1 cellular context compared by ENCODE assay signal in the genomic region with DNA sequence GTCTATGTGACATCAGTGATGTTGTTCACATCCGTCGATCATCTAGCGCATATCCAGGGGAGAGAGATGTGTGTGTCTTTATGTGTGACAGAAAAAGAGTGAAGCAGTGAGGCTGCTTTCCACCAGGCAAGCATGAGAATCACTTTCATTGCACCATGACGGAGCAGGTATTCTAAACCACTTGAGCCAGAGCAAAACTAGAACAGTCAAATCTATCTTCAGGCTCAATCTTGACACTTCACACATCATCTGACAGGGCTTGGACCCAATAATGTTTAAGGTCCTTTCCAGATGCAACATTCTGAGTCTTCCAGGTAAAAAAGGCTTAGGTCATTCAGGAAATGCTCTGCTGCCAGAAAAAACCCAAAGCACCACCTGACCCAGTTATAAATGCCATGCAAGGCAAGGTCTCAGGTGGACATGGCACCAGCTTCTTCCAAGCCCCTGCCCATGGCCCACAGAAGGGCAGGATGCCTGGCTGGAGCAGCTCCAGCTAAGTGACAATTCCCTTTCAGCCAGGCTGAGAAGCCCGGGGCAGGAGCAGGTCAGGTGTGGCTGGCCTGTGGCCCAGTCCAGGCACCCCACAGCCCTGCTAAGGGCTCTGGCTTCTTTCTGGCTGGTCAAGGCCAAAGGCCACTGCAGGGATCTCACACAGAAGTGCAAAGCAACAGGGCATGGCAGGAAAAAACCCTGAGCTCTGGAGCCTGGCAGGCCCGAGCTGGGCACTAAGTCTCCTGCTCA.
A peak's percentile ranks its signal among the peaks of the same experiment; 100 is the strongest.
TF ChIP-seq lines count a peak whose summit lies in the region.

No MANE protein-coding gene starts in this region.

TF ChIP-seq in HepG2, 621 proteins besides CTCF, POLR2A, EP300 and RAD21:
- TF ChIP-seq, protein P1, sequence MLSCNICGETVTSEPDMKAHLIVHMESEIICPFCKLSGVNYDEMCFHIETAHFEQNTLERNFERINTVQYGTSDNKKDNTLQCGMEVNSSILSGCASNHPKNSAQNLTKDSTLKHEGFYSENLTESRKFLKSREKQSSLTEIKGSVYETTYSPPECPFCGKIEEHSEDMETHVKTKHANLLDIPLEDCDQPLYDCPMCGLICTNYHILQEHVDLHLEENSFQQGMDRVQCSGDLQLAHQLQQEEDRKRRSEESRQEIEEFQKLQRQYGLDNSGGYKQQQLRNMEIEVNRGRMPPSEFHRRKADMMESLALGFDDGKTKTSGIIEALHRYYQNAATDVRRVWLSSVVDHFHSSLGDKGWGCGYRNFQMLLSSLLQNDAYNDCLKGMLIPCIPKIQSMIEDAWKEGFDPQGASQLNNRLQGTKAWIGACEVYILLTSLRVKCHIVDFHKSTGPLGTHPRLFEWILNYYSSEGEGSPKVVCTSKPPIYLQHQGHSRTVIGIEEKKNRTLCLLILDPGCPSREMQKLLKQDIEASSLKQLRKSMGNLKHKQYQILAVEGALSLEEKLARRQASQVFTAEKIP (CRISPR knock-in tag; IDR thresholded peaks at IDR 0.05; ENCODE audit: borderline replicate concordance): no peak
- TF ChIP-seq HIVEP1 (CRISPR knock-in tag; IDR thresholded peaks at IDR 0.05) (no peak), STAT5B (CRISPR knock-in tag; IDR thresholded peaks at IDR 0.05) (no peak), ZNF780A (CRISPR knock-in tag; IDR thresholded peaks at IDR 0.05) (no peak), MYNN (CRISPR knock-in tag; IDR thresholded peaks at IDR 0.05; ENCODE audit: low read depth) (no peak), KAT8 (CRISPR knock-in tag; IDR thresholded peaks at IDR 0.05) (no peak), NONO (IDR thresholded peaks at IDR 0.05) (no peak), NONO (CRISPR knock-in tag; conservative IDR thresholded peaks at IDR 0.05) (no peak), ZNF850 (CRISPR knock-in tag; conservative IDR thresholded peaks at IDR 0.05) (no peak), ZNF367 (CRISPR knock-in tag; IDR thresholded peaks at IDR 0.05; ENCODE audit: borderline replicate concordance) (no peak), KLF16 (CRISPR knock-in tag; IDR thresholded peaks at IDR 0.05) (no peak), DNMT1 (CRISPR knock-in tag; IDR thresholded peaks at IDR 0.05) (no peak), NFE2L2 (IDR thresholded peaks at IDR 0.05; ENCODE audit: low read length) (no peak), SNAI1 (CRISPR knock-in tag; IDR thresholded peaks at IDR 0.05; ENCODE audit: borderline replicate concordance) (no peak), HNRNPL (IDR thresholded peaks at IDR 0.05; ENCODE audit: low read depth, low read length) (0 out of 2 replicates have a peak, but pooled peaks have one; percentile 22), SSRP1 (CRISPR knock-in tag; IDR thresholded peaks at IDR 0.05) (no peak), RBFOX2 (IDR thresholded peaks at IDR 0.05; ENCODE audit: low read depth, low read length) (0 out of 2 replicates have a peak, but pooled peaks have one; percentile 30), ZNF7 (CRISPR knock-in tag; IDR thresholded peaks at IDR 0.05) (no peak), ZNF772 (CRISPR knock-in tag; IDR thresholded peaks at IDR 0.05) (no peak), NFE2L1 (CRISPR knock-in tag; IDR thresholded peaks at IDR 0.05; ENCODE audit: borderline replicate concordance) (no peak), ZNF124 (CRISPR knock-in tag; IDR thresholded peaks at IDR 0.05) (no peak), ZNF251 (CRISPR knock-in tag; IDR thresholded peaks at IDR 0.05) (no peak), ZNF839 (CRISPR knock-in tag; IDR thresholded peaks at IDR 0.05; ENCODE audit: borderline replicate concordance) (no peak)
- TF ChIP-seq, protein P2, sequence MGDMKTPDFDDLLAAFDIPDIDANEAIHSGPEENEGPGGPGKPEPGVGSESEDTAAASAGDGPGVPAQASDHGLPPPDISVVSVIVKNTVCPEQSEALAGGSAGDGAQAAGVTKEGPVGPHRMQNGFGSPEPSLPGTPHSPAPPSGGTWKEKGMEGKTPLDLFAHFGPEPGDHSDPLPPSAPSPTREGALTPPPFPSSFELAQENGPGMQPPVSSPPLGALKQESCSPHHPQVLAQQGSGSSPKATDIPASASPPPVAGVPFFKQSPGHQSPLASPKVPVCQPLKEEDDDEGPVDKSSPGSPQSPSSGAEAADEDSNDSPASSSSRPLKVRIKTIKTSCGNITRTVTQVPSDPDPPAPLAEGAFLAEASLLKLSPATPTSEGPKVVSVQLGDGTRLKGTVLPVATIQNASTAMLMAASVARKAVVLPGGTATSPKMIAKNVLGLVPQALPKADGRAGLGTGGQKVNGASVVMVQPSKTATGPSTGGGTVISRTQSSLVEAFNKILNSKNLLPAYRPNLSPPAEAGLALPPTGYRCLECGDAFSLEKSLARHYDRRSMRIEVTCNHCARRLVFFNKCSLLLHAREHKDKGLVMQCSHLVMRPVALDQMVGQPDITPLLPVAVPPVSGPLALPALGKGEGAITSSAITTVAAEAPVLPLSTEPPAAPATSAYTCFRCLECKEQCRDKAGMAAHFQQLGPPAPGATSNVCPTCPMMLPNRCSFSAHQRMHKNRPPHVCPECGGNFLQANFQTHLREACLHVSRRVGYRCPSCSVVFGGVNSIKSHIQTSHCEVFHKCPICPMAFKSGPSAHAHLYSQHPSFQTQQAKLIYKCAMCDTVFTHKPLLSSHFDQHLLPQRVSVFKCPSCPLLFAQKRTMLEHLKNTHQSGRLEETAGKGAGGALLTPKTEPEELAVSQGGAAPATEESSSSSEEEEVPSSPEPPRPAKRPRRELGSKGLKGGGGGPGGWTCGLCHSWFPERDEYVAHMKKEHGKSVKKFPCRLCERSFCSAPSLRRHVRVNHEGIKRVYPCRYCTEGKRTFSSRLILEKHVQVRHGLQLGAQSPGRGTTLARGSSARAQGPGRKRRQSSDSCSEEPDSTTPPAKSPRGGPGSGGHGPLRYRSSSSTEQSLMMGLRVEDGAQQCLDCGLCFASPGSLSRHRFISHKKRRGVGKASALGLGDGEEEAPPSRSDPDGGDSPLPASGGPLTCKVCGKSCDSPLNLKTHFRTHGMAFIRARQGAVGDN (CRISPR knock-in tag; IDR thresholded peaks at IDR 0.05): peak; percentile 42
- TF ChIP-seq, protein P3, sequence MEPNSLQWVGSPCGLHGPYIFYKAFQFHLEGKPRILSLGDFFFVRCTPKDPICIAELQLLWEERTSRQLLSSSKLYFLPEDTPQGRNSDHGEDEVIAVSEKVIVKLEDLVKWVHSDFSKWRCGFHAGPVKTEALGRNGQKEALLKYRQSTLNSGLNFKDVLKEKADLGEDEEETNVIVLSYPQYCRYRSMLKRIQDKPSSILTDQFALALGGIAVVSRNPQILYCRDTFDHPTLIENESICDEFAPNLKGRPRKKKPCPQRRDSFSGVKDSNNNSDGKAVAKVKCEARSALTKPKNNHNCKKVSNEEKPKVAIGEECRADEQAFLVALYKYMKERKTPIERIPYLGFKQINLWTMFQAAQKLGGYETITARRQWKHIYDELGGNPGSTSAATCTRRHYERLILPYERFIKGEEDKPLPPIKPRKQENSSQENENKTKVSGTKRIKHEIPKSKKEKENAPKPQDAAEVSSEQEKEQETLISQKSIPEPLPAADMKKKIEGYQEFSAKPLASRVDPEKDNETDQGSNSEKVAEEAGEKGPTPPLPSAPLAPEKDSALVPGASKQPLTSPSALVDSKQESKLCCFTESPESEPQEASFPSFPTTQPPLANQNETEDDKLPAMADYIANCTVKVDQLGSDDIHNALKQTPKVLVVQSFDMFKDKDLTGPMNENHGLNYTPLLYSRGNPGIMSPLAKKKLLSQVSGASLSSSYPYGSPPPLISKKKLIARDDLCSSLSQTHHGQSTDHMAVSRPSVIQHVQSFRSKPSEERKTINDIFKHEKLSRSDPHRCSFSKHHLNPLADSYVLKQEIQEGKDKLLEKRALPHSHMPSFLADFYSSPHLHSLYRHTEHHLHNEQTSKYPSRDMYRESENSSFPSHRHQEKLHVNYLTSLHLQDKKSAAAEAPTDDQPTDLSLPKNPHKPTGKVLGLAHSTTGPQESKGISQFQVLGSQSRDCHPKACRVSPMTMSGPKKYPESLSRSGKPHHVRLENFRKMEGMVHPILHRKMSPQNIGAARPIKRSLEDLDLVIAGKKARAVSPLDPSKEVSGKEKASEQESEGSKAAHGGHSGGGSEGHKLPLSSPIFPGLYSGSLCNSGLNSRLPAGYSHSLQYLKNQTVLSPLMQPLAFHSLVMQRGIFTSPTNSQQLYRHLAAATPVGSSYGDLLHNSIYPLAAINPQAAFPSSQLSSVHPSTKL (CRISPR knock-in tag; IDR thresholded peaks at IDR 0.05): no peak
- TF ChIP-seq, protein P4, sequence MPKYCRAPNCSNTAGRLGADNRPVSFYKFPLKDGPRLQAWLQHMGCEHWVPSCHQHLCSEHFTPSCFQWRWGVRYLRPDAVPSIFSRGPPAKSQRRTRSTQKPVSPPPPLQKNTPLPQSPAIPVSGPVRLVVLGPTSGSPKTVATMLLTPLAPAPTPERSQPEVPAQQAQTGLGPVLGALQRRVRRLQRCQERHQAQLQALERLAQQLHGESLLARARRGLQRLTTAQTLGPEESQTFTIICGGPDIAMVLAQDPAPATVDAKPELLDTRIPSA (CRISPR knock-in tag; IDR thresholded peaks at IDR 0.05; ENCODE audit: borderline replicate concordance): no peak
